Comparison of ENCODE assay signal across 8 cellular contexts in the genomic region with DNA sequence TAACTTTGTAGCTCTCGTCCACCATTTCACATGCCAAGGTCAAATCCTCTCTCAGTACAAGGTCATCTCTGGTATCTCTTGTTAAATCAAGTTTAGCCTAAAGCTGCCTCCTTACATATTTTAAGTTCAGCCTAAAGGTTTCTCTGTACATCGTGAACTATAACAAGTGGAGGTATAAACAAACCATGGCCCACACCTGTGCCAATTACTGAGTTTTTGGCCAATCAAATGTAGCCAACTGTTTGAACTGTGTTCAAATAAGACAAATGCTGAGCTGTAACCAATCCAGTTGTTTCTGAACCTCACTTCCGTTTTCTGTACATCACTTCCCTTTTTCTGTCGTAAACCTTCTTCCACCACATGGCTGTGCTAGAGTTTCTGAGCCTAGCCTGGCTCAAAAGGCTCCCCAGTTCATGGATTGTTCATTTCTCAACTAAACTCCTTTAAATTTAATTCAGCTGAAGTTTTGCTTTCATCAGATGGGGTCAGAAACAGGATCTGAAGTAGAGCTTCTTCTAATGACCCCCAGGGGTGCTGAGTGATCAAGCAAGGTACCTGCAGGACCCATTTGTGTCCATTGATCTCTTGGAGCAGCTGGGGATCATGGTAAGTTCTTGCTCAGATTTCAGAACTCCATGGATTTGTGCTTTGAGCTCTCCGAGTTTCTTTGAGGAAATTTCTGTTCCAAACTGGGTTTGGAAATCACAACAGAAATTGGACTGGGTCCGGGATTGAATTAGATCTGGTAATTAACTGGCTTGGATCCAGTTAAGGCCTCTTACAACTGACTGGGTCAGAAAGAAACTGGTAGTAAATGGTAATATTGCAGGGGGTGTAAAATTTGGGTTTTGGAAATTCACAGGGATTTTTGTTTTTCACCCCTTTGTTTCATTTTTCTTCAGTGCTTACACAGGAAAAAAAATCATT. TPM values are rescaled to one million over a fixed set of nuclear protein-coding genes. Genes with fewer than 3 reads are reported as not detected.
DNase-seq lines count a peak whose midpoint lies in the region; ATAC-seq and TF ChIP-seq lines count a peak whose summit lies in the region.

No MANE protein-coding gene starts in this region.

- H3K36me3 ChIP-seq in mesenchymal stem cell (ENCODE audit: control insufficient read depth in 1 of 2, insufficient read depth in 2 of 2, low read depth in 1 of 2, low read length in 2 of 2) (no peaks in the 10 kb centered on the region), suprapubic skin (no peaks in the 10 kb centered on the region)

- no peaks in the 10 kb centered on the region for H3K4me1 Mint-ChIP-seq in glutamatergic neuron (ENCODE audit: low read depth, unreplicated experiment)

- ATAC-seq in GM21528 (IDR thresholded peaks at IDR 0.05; ENCODE audit: low FRiP score, unreplicated experiment), result peak; percentile 85

- no peaks in the 10 kb centered on the region for H3K9me3 Mint-ChIP-seq in glutamatergic neuron (ENCODE audit: unreplicated experiment)

- H3K27ac ChIP-seq in mesenchymal stem cell (ENCODE audit: low read length, poor library complexity, severe bottlenecking), result no peak overlapping the region
- no peak overlapping the region for H3K27ac ChIP-seq in suprapubic skin

- no peaks in the 10 kb centered on the region for H3K36me3 Mint-ChIP-seq in glutamatergic neuron (ENCODE audit: unreplicated experiment)

- POLR2A ChIA-PET in GM10248 (lab: Yijun Ruan, JAX), result interaction anchor here (1.4 to 1.9 kb wide), 2 partner anchors 9 to 11 kb away, joined by 3 to 12 read pairs; partner anchors contain the start of gene NANS

- no peak overlapping the region for H2BK15ac ChIP-seq in mesenchymal stem cell (ENCODE audit: low read depth, poor library complexity, severe bottlenecking)

- H4K8ac ChIP-seq in mesenchymal stem cell (ENCODE audit: low read length), result no peak overlapping the region

- H2AFZ ChIP-seq in mesenchymal stem cell (ENCODE audit: low read depth, low read length), result no peak overlapping the region

- TF ChIP-seq EP300 in suprapubic skin (IDR thresholded peaks at IDR 0.05), result no peak

- no peak overlapping the region for H4K91ac ChIP-seq in mesenchymal stem cell (ENCODE audit: low read length)

- H3K9ac ChIP-seq in mesenchymal stem cell (ENCODE audit: low read length), result peak overlapping the region; percentile 71

- no peak overlapping the region for H3K18ac ChIP-seq in mesenchymal stem cell (ENCODE audit: low read depth in 1 of 2, low read length in 2 of 2)

- 93% methylated on average over 6 of the region's 6 CpGs for WGBS in mesenchymal stem cell
- WGBS in suprapubic skin, result 67% methylated on average over 6 of the region's 6 CpGs

- CTCF ChIA-PET in GM10248 (lab: Yijun Ruan, JAX), result interaction anchor here (0.6 to 6.6 kb wide), 11 partner anchors 9 to 62 kb away, joined by 3 to 74 read pairs (median 4); partner anchors contain the start of gene NANS

- TF ChIP-seq POLR2A in suprapubic skin (IDR thresholded peaks at IDR 0.05), result no peak

- no peak overlapping the region for H3K23ac ChIP-seq in mesenchymal stem cell (ENCODE audit: low read length in 2 of 2)

- H3K4me1 ChIP-seq in mesenchymal stem cell (ENCODE audit: control insufficient read depth, insufficient read depth, low read depth, low read length), result no peaks in the 10 kb centered on the region
- no peaks in the 10 kb centered on the region for H3K4me1 ChIP-seq in suprapubic skin

- H3K27me3 Mint-ChIP-seq in glutamatergic neuron (ENCODE audit: unreplicated experiment), result no peaks in the 10 kb centered on the region

- no peak overlapping the region for H2AK5ac ChIP-seq in mesenchymal stem cell (ENCODE audit: low read length, severe bottlenecking)

- H2BK12ac ChIP-seq in mesenchymal stem cell (ENCODE audit: low read length in 2 of 2), result no peak overlapping the region

- TF ChIP-seq CTCF in GM10248 (IDR thresholded peaks at IDR 0.05; ENCODE audit: control extremely low read depth, extremely low read depth, low read depth, missing control alignments) (peak; percentile 20), suprapubic skin (IDR thresholded peaks at IDR 0.05) (no peak), glutamatergic neuron (IDR thresholded peaks at IDR 0.05; ENCODE audit: partially characterized antibody, unreplicated experiment) (no peak)

- no peak for DNase-seq in GM10248 (ENCODE audit: extremely low spot score)
- DNase-seq in LoVo (ENCODE audit: low spot score), result peak; percentile 82
- DNase-seq in activated CD4-positive, alpha-beta T cell treated with anti-CD3 and anti-CD28 coated beads, Interleukin-2, amount 50 U/mL, for 1 hour, result peak; percentile 3
- no peak for DNase-seq in mesenchymal stem cell
- no peak for DNase-seq in suprapubic skin (ENCODE audit: low spot score in 2 of 2)
- no peak for DNase-seq in glutamatergic neuron
- no peak for DNase-seq in SW480 (ENCODE audit: low spot score)

- H2BK120ac ChIP-seq in mesenchymal stem cell (ENCODE audit: low read depth, low read length), result no peak overlapping the region

- H3K4me3 ChIP-seq in mesenchymal stem cell (ENCODE audit: insufficient read depth in 1 of 2, low read depth in 1 of 2, low read length in 2 of 2) (peak overlapping the region in 1 of 2 experiments; percentile 64), suprapubic skin (no peak overlapping the region)

- H3K27me3 ChIP-seq in mesenchymal stem cell (ENCODE audit: control insufficient read depth in 1 of 2, insufficient read depth in 1 of 2, low read length in 2 of 2) (peaks cover 0 to 3% of the 10 kb centered on the region in 2 experiments), suprapubic skin (no peaks in the 10 kb centered on the region)

- H3K4ac ChIP-seq in mesenchymal stem cell (ENCODE audit: low read depth in 1 of 2, low read length in 2 of 2), result no peak overlapping the region

- no peaks in the 10 kb centered on the region for H3K9me3 ChIP-seq in mesenchymal stem cell (ENCODE audit: control insufficient read depth, low read length)
- H3K9me3 ChIP-seq in suprapubic skin, result no peaks in the 10 kb centered on the region

- no peak overlapping the region for H3K4me2 ChIP-seq in mesenchymal stem cell (ENCODE audit: low read length, poor library complexity, severe bottlenecking)

- H3K14ac ChIP-seq in mesenchymal stem cell (ENCODE audit: low read length in 2 of 2), result no peak overlapping the region

- H3K79me1 ChIP-seq in mesenchymal stem cell (replicated peaks; ENCODE audit: low read length, poor library complexity, severe bottlenecking), result no peaks in the 10 kb centered on the region

- no peak overlapping the region for H3K27ac Mint-ChIP-seq in glutamatergic neuron (ENCODE audit: unreplicated experiment)

- H2BK5ac ChIP-seq in mesenchymal stem cell (ENCODE audit: low read depth, low read length, poor library complexity, severe bottlenecking), result no peak overlapping the region

- H3K4me3 Mint-ChIP-seq in glutamatergic neuron (ENCODE audit: unreplicated experiment), result no peak overlapping the region

RNA-seq across cellular contexts. Expression of gene NANS, which starts 11.0 kb away (rescaled TPM):
- polyA plus RNA-seq in mesenchymal stem cell (2013, experiment 1 of 2), result 72.3 TPM
- 72.4 TPM for polyA plus RNA-seq in mesenchymal stem cell (2013, experiment 2 of 2)
- total RNA-seq in suprapubic skin (10 to 100 TPM; 35.0 to 49.6 (median 45.2) TPM), glutamatergic neuron (ENCODE audit: unreplicated experiment) (22.9 TPM)

Comparison
In these comparisons a context has a peak if more than half of its experiments do, and no peak if none do; other contexts are left out.
1. DNase-seq: peak in LoVo (single experiment) and activated CD4-positive, alpha-beta T cell treated with anti-CD3 and anti-CD28 coated beads, Interleukin-2, amount 50 U/mL, for 1 hour (single experiment); none in GM10248 (single experiment), mesenchymal stem cell (single experiment), suprapubic skin (0 of 2), glutamatergic neuron (single experiment) and SW480 (single experiment).